In genomic region chr4:75895744-75896314, GRCh38 we compare ENCODE assay signal across 8 cellular contexts. TPM values are rescaled to one million over a fixed set of nuclear protein-coding genes. Genes with fewer than 3 reads are reported as not detected.
DNase-seq lines count a peak whose midpoint lies in the region; ATAC-seq lines count a peak whose summit lies in the region.

No MANE protein-coding gene starts in this region.

- H3K4me3 Mint-ChIP-seq in activated CD8-positive, alpha-beta memory T cell treated with anti-CD3 and anti-CD28 coated beads, Interleukin-2, amount 10 ng/mL, durations not matched to agents 7 days and 5 days = no peak overlapping the region
- H3K4me3 Mint-ChIP-seq in T-helper 17 cell = no peak overlapping the region
- no peak overlapping the region for H3K4me3 Mint-ChIP-seq in stimulated activated effector memory CD8-positive, alpha-beta T cell treated with anti-CD3 and anti-CD28 coated beads, Interleukin-12 subunit alpha, Interleukin-12 subunit beta, amount 100 ng/mL, for 72 hours

- no peaks in the 10 kb centered on the region for H3K36me3 ChIP-seq in MG63

- no peak for DNase-seq in activated CD8-positive, alpha-beta memory T cell treated with anti-CD3 and anti-CD28 coated beads, Interleukin-2, amount 10 ng/mL, durations not matched to agents 7 days and 5 days
- no peak for DNase-seq in activated CD8-positive, alpha-beta memory T cell treated with anti-CD3 and anti-CD28 coated beads for 24 hours
- DNase-seq in HuH-7 (ENCODE audit: low spot score) = peak; percentile 65
- no peak for DNase-seq in T-helper 17 cell
- peak; percentile 42 for DNase-seq in glomerular visceral epithelial cell (ENCODE audit: extremely low spot score)
- peak; percentile 3 to 50 for DNase-seq in stimulated activated effector memory CD8-positive, alpha-beta T cell treated with anti-CD3 and anti-CD28 coated beads, Interleukin-12 subunit alpha, Interleukin-12 subunit beta, amount 100 ng/mL, for 72 hours (ENCODE audit: low spot score in 2 of 2)
- no peak for DNase-seq in MG63
- DNase-seq in effector CD8-positive, alpha-beta T cell (lab: John Stamatoyannopoulos, UW) = no peak

- H3K9me3 ChIP-seq in T-helper 17 cell (ENCODE audit: control insufficient read depth, low read length, poor library complexity, severe bottlenecking) (no peaks in the 10 kb centered on the region), MG63 (no peaks in the 10 kb centered on the region)

- H3K9me3 Mint-ChIP-seq in activated CD8-positive, alpha-beta memory T cell treated with anti-CD3 and anti-CD28 coated beads, Interleukin-2, amount 10 ng/mL, durations not matched to agents 7 days and 5 days (ENCODE audit: low read depth) = no peaks in the 10 kb centered on the region
- no peaks in the 10 kb centered on the region for H3K9me3 Mint-ChIP-seq in stimulated activated effector memory CD8-positive, alpha-beta T cell treated with anti-CD3 and anti-CD28 coated beads, Interleukin-12 subunit alpha, Interleukin-12 subunit beta, amount 100 ng/mL, for 72 hours

- peaks cover 9% of the 10 kb centered on the region for H3K27me3 Mint-ChIP-seq in activated CD8-positive, alpha-beta memory T cell treated with anti-CD3 and anti-CD28 coated beads, Interleukin-2, amount 10 ng/mL, durations not matched to agents 7 days and 5 days
- H3K27me3 Mint-ChIP-seq in T-helper 17 cell = no peaks in the 10 kb centered on the region

- H3K4me3 ChIP-seq in MG63 = no peak overlapping the region

- no peaks in the 10 kb centered on the region for H3K36me3 Mint-ChIP-seq in activated CD8-positive, alpha-beta memory T cell treated with anti-CD3 and anti-CD28 coated beads, Interleukin-2, amount 10 ng/mL, durations not matched to agents 7 days and 5 days
- H3K36me3 Mint-ChIP-seq in T-helper 17 cell (ENCODE audit: low read depth) = peaks cover 4% of the 10 kb centered on the region
- H3K36me3 Mint-ChIP-seq in stimulated activated effector memory CD8-positive, alpha-beta T cell treated with anti-CD3 and anti-CD28 coated beads, Interleukin-12 subunit alpha, Interleukin-12 subunit beta, amount 100 ng/mL, for 72 hours = no peaks in the 10 kb centered on the region

- peak; percentile 70 for ATAC-seq in activated CD8-positive, alpha-beta memory T cell treated with anti-CD3 and anti-CD28 coated beads, Interleukin-2, amount 10 ng/mL, durations not matched to agents 7 days and 5 days
- ATAC-seq in T-helper 17 cell = peak; percentile 61
- ATAC-seq in stimulated activated effector memory CD8-positive, alpha-beta T cell treated with anti-CD3 and anti-CD28 coated beads, Interleukin-12 subunit alpha, Interleukin-12 subunit beta, amount 100 ng/mL, for 72 hours = peak; percentile 73

- CTCF ChIA-PET in activated CD8-positive, alpha-beta memory T cell treated with anti-CD3 and anti-CD28 coated beads, Interleukin-2, amount 10 ng/mL, durations not matched to agents 7 days and 5 days (lab: Charles Lee) = interaction anchor here (0.7 to 3.1 kb wide), 27 partner anchors 9 to 746 kb away, joined by 3 to 24 read pairs (median 4); partner anchors contain the start of gene NAAA

- no peak overlapping the region for H3K27ac Mint-ChIP-seq in activated CD8-positive, alpha-beta memory T cell treated with anti-CD3 and anti-CD28 coated beads, Interleukin-2, amount 10 ng/mL, durations not matched to agents 7 days and 5 days
- no peak overlapping the region for H3K27ac Mint-ChIP-seq in T-helper 17 cell
- no peak overlapping the region for H3K27ac Mint-ChIP-seq in stimulated activated effector memory CD8-positive, alpha-beta T cell treated with anti-CD3 and anti-CD28 coated beads, Interleukin-12 subunit alpha, Interleukin-12 subunit beta, amount 100 ng/mL, for 72 hours

- H3K4me1 Mint-ChIP-seq in activated CD8-positive, alpha-beta memory T cell treated with anti-CD3 and anti-CD28 coated beads, Interleukin-2, amount 10 ng/mL, durations not matched to agents 7 days and 5 days = no peaks in the 10 kb centered on the region
- H3K4me1 Mint-ChIP-seq in T-helper 17 cell = peaks cover 5% of the 10 kb centered on the region
- H3K4me1 Mint-ChIP-seq in stimulated activated effector memory CD8-positive, alpha-beta T cell treated with anti-CD3 and anti-CD28 coated beads, Interleukin-12 subunit alpha, Interleukin-12 subunit beta, amount 100 ng/mL, for 72 hours = no peaks in the 10 kb centered on the region

- no peaks in the 10 kb centered on the region for H3K27me3 ChIP-seq in MG63

RNA-seq across cellular contexts. Expression of gene PPEF2, which starts 6.4 kb away (rescaled TPM):
- total RNA-seq in activated CD8-positive, alpha-beta memory T cell treated with anti-CD3 and anti-CD28 coated beads, Interleukin-2, amount 10 ng/mL, durations not matched to agents 7 days and 5 days = under 1 TPM in 1 of 2 experiments, not detected in 1; 0.29 TPM
- under 1 TPM; 0.10 to 0.15 TPM for total RNA-seq in T-helper 17 cell
- not detected in 2 replicates for total RNA-seq in MG63 (2014; rRNA removed; shearing (Covaris generic); ENCODE audit: low replicate concordance)

RNA-seq across cellular contexts. Expression of gene NAAA, which starts 45.0 kb away (rescaled TPM):
- 10 to 100 TPM; 29.3 to 40.6 TPM for total RNA-seq in activated CD8-positive, alpha-beta memory T cell treated with anti-CD3 and anti-CD28 coated beads, Interleukin-2, amount 10 ng/mL, durations not matched to agents 7 days and 5 days
- total RNA-seq in T-helper 17 cell = 10 to 100 TPM; 50.0 to 65.2 TPM
- 1.4 and 1.6 TPM in 2 replicates for total RNA-seq in MG63 (2014; rRNA removed; shearing (Covaris generic); ENCODE audit: low replicate concordance)

Comparison
In these comparisons a context has a peak if more than half of its experiments do, and no peak if none do; other contexts are left out.
1. DNase-seq: peak in HuH-7 (single experiment), glomerular visceral epithelial cell (single experiment) and stimulated activated effector memory CD8-positive, alpha-beta T cell treated with anti-CD3 and anti-CD28 coated beads, Interleukin-12 subunit alpha, Interleukin-12 subunit beta, amount 100 ng/mL, for 72 hours (2 of 2); none in activated CD8-positive, alpha-beta memory T cell treated with anti-CD3 and anti-CD28 coated beads, Interleukin-2, amount 10 ng/mL, durations not matched to agents 7 days and 5 days (single experiment), activated CD8-positive, alpha-beta memory T cell treated with anti-CD3 and anti-CD28 coated beads for 24 hours (single experiment), T-helper 17 cell (0 of 3), MG63 (single experiment) and effector CD8-positive, alpha-beta T cell (single experiment).
2. RNA of gene NAAA, which starts 45.0 kb away (total RNA-seq): 50.0 to 65.2 TPM in T-helper 17 cell and 29.3 to 40.6 TPM in activated CD8-positive, alpha-beta memory T cell treated with anti-CD3 and anti-CD28 coated beads, Interleukin-2, amount 10 ng/mL, durations not matched to agents 7 days and 5 days; 1.4 to 1.6 TPM in MG63; every median in the first group is over 10 times any median in the second.
3. Peak in every context shown above with its lines, with median percentiles within 50 percentile points of each other: ATAC-seq.